ENCODE assay signal across 8 cellular contexts in the genomic region with DNA sequence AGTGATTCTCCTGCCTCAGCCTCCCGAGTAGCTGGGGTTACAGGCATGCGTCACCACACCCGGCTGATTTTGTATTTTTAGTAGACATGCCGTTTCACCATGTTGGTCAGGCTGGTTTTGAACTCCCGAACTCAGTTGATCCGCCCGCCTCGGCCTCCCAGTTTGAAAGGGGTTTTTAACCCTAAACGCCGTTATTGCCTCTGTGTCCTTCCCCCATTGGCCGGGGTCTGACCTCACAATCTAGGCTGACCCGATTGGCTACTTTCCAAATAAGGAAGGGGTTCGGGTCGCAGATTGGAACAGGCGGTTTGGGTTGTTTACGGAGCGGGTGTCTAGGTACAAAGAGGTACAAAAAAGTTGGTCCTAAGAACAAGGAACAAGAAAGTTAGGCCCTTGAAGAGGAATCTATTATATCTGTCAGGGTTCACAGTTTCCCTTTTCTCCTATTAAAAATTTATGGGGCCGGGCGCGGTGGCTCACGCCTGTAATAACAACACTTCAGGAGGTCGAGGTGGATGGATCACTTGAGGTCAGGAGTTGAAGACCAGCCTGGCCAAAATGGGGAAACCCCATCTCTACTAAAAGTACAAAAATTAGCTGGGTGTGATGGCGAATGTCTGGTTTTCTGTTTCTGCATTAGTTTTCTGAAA. TPM values are rescaled to one million over a fixed set of nuclear protein-coding genes. Genes with fewer than 3 reads are reported as not detected.
DNase-seq lines count a peak whose midpoint lies in the region; TF ChIP-seq lines count a peak whose summit lies in the region.

No MANE protein-coding gene starts in this region.

- H3K36me3 ChIP-seq in CD4-positive, alpha-beta memory T cell (ENCODE audit: insufficient read depth, low read length), result no peaks in the 10 kb centered on the region
- H3K36me3 ChIP-seq in KOPT-K1 (ENCODE audit: insufficient read depth, low read length) (peaks cover 41% of the 10 kb centered on the region), stomach (peaks cover 0 to 8% (median 0%) of the 10 kb centered on the region in 4 donors)

- intact Hi-C loops in CD4-positive, alpha-beta memory T cell (cut with micrococcal nuclease), result loop anchor here (1.0 kb wide), 4 partner anchors 45 to 203 kb away; a partner anchor contains a TSS
- intact Hi-C loops in stomach (cut with DNase I; ENCODE audit: low total_unique reads), result no loop called here

- H3K27ac Mint-ChIP-seq in CD4-positive, alpha-beta memory T cell, result peak overlapping the region; percentile 98 to 99 (median 98)

- peak overlapping the region; percentile 92 for H3K4me3 ChIP-seq in CD4-positive, alpha-beta memory T cell (ENCODE audit: low read length in 2 of 2)
- peak overlapping the region; percentile 58 to 77 (median 74) for H3K4me3 ChIP-seq in stomach

- no peaks in the 10 kb centered on the region for H3K9me3 Mint-ChIP-seq in CD4-positive, alpha-beta memory T cell

- TF ChIP-seq POLR2A in stomach (IDR thresholded peaks at IDR 0.05), result no peak

- peaks cover 24 to 54% (median 34%) of the 10 kb centered on the region in 4 donors for H3K4me1 Mint-ChIP-seq in CD4-positive, alpha-beta memory T cell

- POLR2A ChIA-PET in CD4-positive, alpha-beta memory T cell (lab: Charles Lee; ENCODE audit: partially characterized antibody), result interaction anchor here (0.6 to 5.0 kb wide), 21 partner anchors 10 to 1703 kb away, joined by 3 to 132 read pairs (median 6); a partner anchor contains a TSS

- H3K9me3 ChIP-seq in CD4-positive, alpha-beta memory T cell (ENCODE audit: control insufficient read depth in 1 of 2, low read length in 2 of 2), result no peaks in the 10 kb centered on the region
- peaks cover 59% of the 10 kb centered on the region for H3K9me3 ChIP-seq in KOPT-K1 (ENCODE audit: insufficient read depth, low read length, poor library complexity, severe bottlenecking)
- H3K9me3 ChIP-seq in stomach, result peaks cover 0 to 20% (median 9%) of the 10 kb centered on the region in 4 donors

- H3K4me3 Mint-ChIP-seq in CD4-positive, alpha-beta memory T cell, result peak overlapping the region; percentile 99 to 100 (median 100)

- peak overlapping the region; percentile 75 for H3K27ac ChIP-seq in CD4-positive, alpha-beta memory T cell (ENCODE audit: low read depth, low read length)
- H3K27ac ChIP-seq in KOPT-K1 (ENCODE audit: low read depth, low read length, poor library complexity, severe bottlenecking) (peak overlapping the region; percentile 83), stomach (peak overlapping the region; percentile 90 to 94 (median 92))

- peaks cover 38% of the 10 kb centered on the region for H3K4me1 ChIP-seq in CD4-positive, alpha-beta memory T cell (ENCODE audit: insufficient read depth, low read length)
- H3K4me1 ChIP-seq in stomach, result peaks cover 14 to 49% (median 28%) of the 10 kb centered on the region in 4 donors

- no peak for TF ChIP-seq CTCF in stomach (IDR thresholded peaks at IDR 0.05)

- no peak for TF ChIP-seq EP300 in stomach (IDR thresholded peaks at IDR 0.05)

- peak in 4 of 5 donors; percentile 50 to 64 (median 52) for DNase-seq in CD4-positive, alpha-beta memory T cell
- DNase-seq in activated CD4-positive, alpha-beta T cell treated with anti-CD3 and anti-CD28 coated beads, Interleukin-2, amount 50 U/mL, for 1 hour, result peak; percentile 32
- peak; percentile 39 for DNase-seq in effector CD4-positive, alpha-beta T cell
- DNase-seq in midbrain (lab: John Stamatoyannopoulos, UW), result peak; percentile 10
- DNase-seq in stomach, result no peak
- no peak for DNase-seq in NCI-H2107 treated with DMSO at 0.1 percent for 48 hours (lab: John Stamatoyannopoulos, UW; ENCODE audit: unreplicated experiment)
- DNase-seq in occipital lobe (lab: John Stamatoyannopoulos, UW), result no peak

- 2 to 4% (median 4%) methylated on average over 23 of the region's 23 CpGs for WGBS in stomach, 5 donors

- no peaks in the 10 kb centered on the region for H3K27me3 ChIP-seq in CD4-positive, alpha-beta memory T cell (ENCODE audit: insufficient read depth, low read length)
- no peaks in the 10 kb centered on the region for H3K27me3 ChIP-seq in stomach

- CTCF ChIA-PET in CD4-positive, alpha-beta memory T cell (lab: Charles Lee; ENCODE audit: partially characterized antibody), result interaction anchor here (0.8 to 1.9 kb wide), 4 partner anchors 11 to 335 kb away, joined by 3 to 4 read pairs (median 4); a partner anchor contains a TSS

- no peaks in the 10 kb centered on the region for H3K27me3 Mint-ChIP-seq in CD4-positive, alpha-beta memory T cell

- H3K36me3 Mint-ChIP-seq in CD4-positive, alpha-beta memory T cell, result peaks cover 3 to 17% of the 10 kb centered on the region in 2 donors

RNA-seq across cellular contexts. Expression of a gene that starts 1.0 kb away (rescaled TPM):
- total RNA-seq in CD4-positive, alpha-beta memory T cell, result 10 to 100 TPM; 23.8 to 25.8 TPM
- 1 to 10 TPM; 5.5 to 8.8 TPM for polyA plus RNA-seq in CD4-positive, alpha-beta memory T cell
- total RNA-seq in stomach (10 to 100 TPM in 3 of 5 donors, 1 to 10 TPM in 2; 7.1 to 32.1 (median 12.7) TPM), occipital lobe (44.3 TPM)
- polyA plus RNA-seq in stomach, result 1 to 10 TPM; 2.4 to 5.2 (median 3.9) TPM

RNA-seq across cellular contexts. Expression of a gene that starts 34.0 kb away (rescaled TPM):
- total RNA-seq in CD4-positive, alpha-beta memory T cell, result 1 to 10 TPM; 8.8 to 9.2 TPM
- polyA plus RNA-seq in CD4-positive, alpha-beta memory T cell, result 1 to 10 TPM; 5.6 to 6.6 TPM
- total RNA-seq in stomach (1 to 10 TPM in 2 of 5 donors, under 1 TPM in 1, not detected in 2; 0.45 to 9.2 (median 7.4) TPM), occipital lobe (27.0 TPM)
- polyA plus RNA-seq in stomach, result 1 to 10 TPM; 2.3 to 3.1 (median 2.3) TPM

RNA-seq across cellular contexts. Expression of a gene that starts 45.2 kb away (rescaled TPM):
- 10 to 100 TPM; 76.4 to 80.5 TPM for total RNA-seq in CD4-positive, alpha-beta memory T cell
- polyA plus RNA-seq in CD4-positive, alpha-beta memory T cell, result 10 to 100 TPM in 1 of 2 donors, 1 to 10 TPM in 1; 9.6 to 29.2 TPM
- total RNA-seq in stomach (10 to 100 TPM; 11.7 to 93.7 (median 61.7) TPM), occipital lobe (69.3 TPM)
- 1 to 10 TPM; 3.4 to 5.5 (median 4.8) TPM for polyA plus RNA-seq in stomach

Comparison
In these comparisons a context has a peak if more than half of its experiments do, and no peak if none do; other contexts are left out.
1. DNase-seq: peak in CD4-positive, alpha-beta memory T cell (4 of 5), activated CD4-positive, alpha-beta T cell treated with anti-CD3 and anti-CD28 coated beads, Interleukin-2, amount 50 U/mL, for 1 hour (single experiment), effector CD4-positive, alpha-beta T cell (single experiment) and midbrain (single experiment); none in stomach (single experiment), NCI-H2107 treated with DMSO at 0.1 percent for 48 hours (single experiment) and occipital lobe (single experiment).
2. Peak in every context shown above with its lines, with median percentiles within 50 percentile points of each other: H3K27ac ChIP-seq.